In the genomic region with DNA sequence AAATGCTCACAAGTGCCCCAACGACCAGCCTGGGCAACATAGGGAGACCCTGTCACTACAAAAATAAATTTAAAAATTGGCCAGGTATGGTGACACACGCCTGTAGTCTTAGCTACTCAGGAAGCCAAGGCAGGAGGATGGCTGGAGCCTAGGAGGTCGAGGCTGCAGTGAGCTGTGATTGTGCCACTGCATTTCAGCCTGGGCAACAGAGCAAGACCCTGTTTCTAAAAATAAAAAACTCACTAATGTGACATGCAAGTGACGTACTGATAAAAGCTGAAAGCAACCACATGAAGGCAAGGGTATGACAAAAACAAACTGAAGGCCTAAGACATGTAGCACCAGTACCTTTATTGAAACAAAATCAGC, we compare ENCODE assay signal across 27 cellular contexts.
"Had no signal": no experiment of that assay in that cellular context is flagged by ENCODE, and none has a peak within 500 bp of the region (broad histone marks: within the 10 kb centered on the region; RNA-seq: fewer than 3 reads in every experiment).

No MANE protein-coding gene starts in this region.

- H3K4me3 ChIP-seq: left lung, lower lobe of right lung, right atrium auricular region, skin epidermis, stomach, suprapubic skin, transverse colon, upper lobe of left lung, vagina had no signal

- H3K27me3 ChIP-seq: left lung, right atrium auricular region, stomach, suprapubic skin, transverse colon, upper lobe of left lung, vagina had no signal

- H3K9me3 Mint-ChIP-seq: immature natural killer cell; nephron; neural crest cell; stimulated activated naive B cell treated with anti-CD40 and anti-IgM and Interleukin-4, amounts not matched to agents 10 μg/mL and 1 μg/mL and 100 μg/mL, for 72 hours had no signal

- H3K27ac Mint-ChIP-seq: naive thymus-derived CD8-positive, alpha-beta T cell; nephron; stimulated activated naive B cell treated with anti-CD40 and anti-IgM and Interleukin-4, amounts not matched to agents 10 μg/mL and 1 μg/mL and 100 μg/mL, for 72 hours had no signal

- H3K27ac ChIP-seq: left lung, lower lobe of right lung, right atrium auricular region, skin epidermis, stomach, suprapubic skin, transverse colon, upper lobe of left lung, vagina had no signal

- DNase-seq: hypothalamus; immature natural killer cell; kidney; left colon; left lung; lower lobe of right lung; mammary epithelial cell; mesenchymal stem cell; naive thymus-derived CD8-positive, alpha-beta T cell; nucleus accumbens; stimulated activated CD4-positive, alpha-beta T cell treated with anti-CD3 and anti-CD28 coated beads, Interleukin-12 subunit alpha, Interleukin-12 subunit beta, amount 100 ng/mL, for 4 hours; stimulated activated CD4-positive, alpha-beta T cell treated with anti-CD3 and anti-CD28 coated beads, Interleukin-15, amount 100 ng/mL, for 24 hours; stimulated activated CD4-positive, alpha-beta T cell treated with anti-CD3 and anti-CD28 coated beads, Interleukin-2, amount 100 ng/mL, for 24 hours; stimulated activated CD4-positive, alpha-beta T cell treated with anti-CD3 and anti-CD28 coated beads, Interleukin-4, amount 100 ng/mL, for 1 hour; stimulated activated naive B cell treated with anti-CD40 and anti-IgM and Interleukin-4, amounts not matched to agents 10 μg/mL and 1 μg/mL and 100 μg/mL, for 72 hours; stimulated activated naive CD8-positive, alpha-beta T cell treated with anti-CD3 and anti-CD28 coated beads, Interleukin-15, Interleukin-2, amounts not matched to agents 100 U/mL and 50 U/mL, for 24 hours; stomach; transverse colon; upper lobe of left lung had no signal

- H3K9me3 ChIP-seq: left lung, lower lobe of right lung, right atrium auricular region, stomach, suprapubic skin, transverse colon, upper lobe of left lung, vagina had no signal

- ATAC-seq: left colon; left lung; lower lobe of right lung; naive thymus-derived CD8-positive, alpha-beta T cell; sciatic nerve; stimulated activated naive B cell treated with anti-CD40 and anti-IgM and Interleukin-4, amounts not matched to agents 10 μg/mL and 1 μg/mL and 100 μg/mL, for 72 hours; stimulated activated naive CD8-positive, alpha-beta T cell treated with anti-CD3 and anti-CD28 coated beads, Interleukin-15, Interleukin-2, amounts not matched to agents 100 U/mL and 50 U/mL, for 24 hours had no signal

- H3K4me3 Mint-ChIP-seq: naive thymus-derived CD8-positive, alpha-beta T cell; nephron; neural crest cell; stimulated activated naive B cell treated with anti-CD40 and anti-IgM and Interleukin-4, amounts not matched to agents 10 μg/mL and 1 μg/mL and 100 μg/mL, for 72 hours had no signal

- H3K27me3 Mint-ChIP-seq: naive thymus-derived CD8-positive, alpha-beta T cell; progenitor cell of endocrine pancreas; stimulated activated naive B cell treated with anti-CD40 and anti-IgM and Interleukin-4, amounts not matched to agents 10 μg/mL and 1 μg/mL and 100 μg/mL, for 72 hours had no signal
